Comparison of ENCODE assay signal across 9 cellular contexts in the genomic region with DNA sequence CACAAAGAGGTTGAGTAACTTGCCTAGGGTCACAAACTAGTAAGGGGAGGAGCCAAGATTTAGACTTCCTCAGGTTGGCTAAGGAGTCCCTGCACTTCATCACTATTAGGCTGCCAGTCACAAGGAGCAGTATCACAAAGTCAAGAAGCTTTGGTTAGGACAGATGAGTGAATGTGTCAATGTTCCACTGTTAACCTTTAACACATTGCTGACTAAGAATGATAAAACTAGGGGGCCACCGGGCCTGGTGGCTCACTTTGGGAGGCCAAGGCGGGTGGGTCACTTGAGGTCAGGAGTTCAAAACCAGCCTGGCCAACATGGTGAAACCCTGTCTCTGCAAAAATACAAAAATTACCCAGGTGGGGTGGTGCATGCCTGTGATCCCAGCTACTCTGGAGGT. TPM values are rescaled to one million over a fixed set of nuclear protein-coding genes. Genes with fewer than 3 reads are reported as not detected.
A peak's percentile ranks its signal among the peaks of the same experiment; 100 is the strongest.
DNase-seq lines count a peak whose midpoint lies in the region; ATAC-seq and TF ChIP-seq lines count a peak whose summit lies in the region.
"Had no signal": no experiment of that assay in that cellular context is flagged by ENCODE, and none has a peak within 500 bp of the region (broad histone marks: within the 10 kb centered on the region; RNA-seq: fewer than 3 reads in every experiment).

No MANE protein-coding gene starts in this region.

- H3K27ac ChIP-seq in CD4-positive, CD25-positive, alpha-beta regulatory T cell (ENCODE audit: insufficient read depth, low read length, poor library complexity, severe bottlenecking) = peak overlapping the region; percentile 28
- no peak overlapping the region for H3K27ac ChIP-seq in right atrium auricular region
- H3K27ac ChIP-seq: gastrocnemius medialis had no signal

- peaks cover 24% of the 10 kb centered on the region for H3K36me3 ChIP-seq in CD4-positive, CD25-positive, alpha-beta regulatory T cell (ENCODE audit: control insufficient read depth, insufficient read depth, low read length)
- H3K36me3 ChIP-seq in right atrium auricular region = no peaks in the 10 kb centered on the region
- H3K36me3 ChIP-seq: gastrocnemius medialis had no signal

- peak overlapping the region; percentile 57 to 91 (median 85) for H3K27ac Mint-ChIP-seq in CD4-positive, CD25-positive, alpha-beta regulatory T cell

- no peak for DNase-seq in CD4-positive, CD25-positive, alpha-beta regulatory T cell
- peak; percentile 58 to 61 for DNase-seq in activated T-cell treated with anti-CD3 and anti-CD28 coated beads, Interleukin-2, amount 50 U/mL, for 48 hours
- no peak for DNase-seq in right atrium auricular region (ENCODE audit: low spot score)
- DNase-seq in medulla oblongata (ENCODE audit: extremely low spot score) = no peak
- no peak for DNase-seq in 8988T
- DNase-seq in HK-2 (ENCODE audit: unreplicated experiment) = no peak
- DNase-seq: gastrocnemius medialis had no signal

- H3K27me3 Mint-ChIP-seq in CD4-positive, CD25-positive, alpha-beta regulatory T cell = no peaks in the 10 kb centered on the region

- no peak for ATAC-seq in CD4-positive, CD25-positive, alpha-beta regulatory T cell (ENCODE audit: low read depth in 2 of 2)
- ATAC-seq in GM19023 (IDR thresholded peaks at IDR 0.05; ENCODE audit: unreplicated experiment) (peak; percentile 84), HG02973 (IDR thresholded peaks at IDR 0.05; ENCODE audit: unreplicated experiment) (peak; percentile 89)

- H3K4me1 ChIP-seq in CD4-positive, CD25-positive, alpha-beta regulatory T cell (ENCODE audit: control insufficient read depth, insufficient read depth, low read length, poor library complexity, severe bottlenecking) = peaks cover 67% of the 10 kb centered on the region
- H3K4me1 ChIP-seq in right atrium auricular region = no peaks in the 10 kb centered on the region

- H3K27me3 ChIP-seq in CD4-positive, CD25-positive, alpha-beta regulatory T cell (ENCODE audit: control insufficient read depth, insufficient read depth, low read length) = no peaks in the 10 kb centered on the region
- no peaks in the 10 kb centered on the region for H3K27me3 ChIP-seq in right atrium auricular region
- H3K27me3 ChIP-seq: gastrocnemius medialis had no signal

- H3K4me3 Mint-ChIP-seq in CD4-positive, CD25-positive, alpha-beta regulatory T cell = peak overlapping the region in 2 of 4 donors; percentile 42 to 58

- peaks cover 22% of the 10 kb centered on the region for H3K36me3 Mint-ChIP-seq in CD4-positive, CD25-positive, alpha-beta regulatory T cell

- H3K9me3 ChIP-seq in CD4-positive, CD25-positive, alpha-beta regulatory T cell (ENCODE audit: control insufficient read depth in 2 of 2, low read length in 2 of 2) = no peaks in the 10 kb centered on the region
- peaks cover 0 to 17% of the 10 kb centered on the region in 2 donors for H3K9me3 ChIP-seq in right atrium auricular region
- H3K9me3 ChIP-seq: gastrocnemius medialis had no signal

- peak overlapping the region; percentile 33 for H3K4me3 ChIP-seq in CD4-positive, CD25-positive, alpha-beta regulatory T cell (ENCODE audit: low read depth, low read length)
- H3K4me3 ChIP-seq in right atrium auricular region = no peak overlapping the region
- H3K4me3 ChIP-seq: gastrocnemius medialis had no signal

- no peak for TF ChIP-seq CTCF in right atrium auricular region (IDR thresholded peaks at IDR 0.05)

- H3K9me3 Mint-ChIP-seq in CD4-positive, CD25-positive, alpha-beta regulatory T cell = peaks cover 0 to 5% (median 0%) of the 10 kb centered on the region in 7 donors

- peaks cover 50 to 98% (median 84%) of the 10 kb centered on the region in 4 donors for H3K4me1 Mint-ChIP-seq in CD4-positive, CD25-positive, alpha-beta regulatory T cell

RNA-seq across cellular contexts. Expression of gene TMEM123, which starts 32.0 kb away (rescaled TPM):
- total RNA-seq in CD4-positive, CD25-positive, alpha-beta regulatory T cell = 330 TPM
- 100 to 1,000 TPM; 583 to 771 (median 683) TPM for polyA plus RNA-seq in CD4-positive, CD25-positive, alpha-beta regulatory T cell
- total RNA-seq in right atrium auricular region = 10 to 100 TPM; 72.8 to 80.7 TPM

Comparison
In these comparisons a context has a peak if more than half of its experiments do, and no peak if none do; other contexts are left out.
1. ATAC-seq: peak in GM19023 (single experiment) and HG02973 (single experiment); none in CD4-positive, CD25-positive, alpha-beta regulatory T cell (0 of 2).
2. DNase-seq: peak in activated T-cell treated with anti-CD3 and anti-CD28 coated beads, Interleukin-2, amount 50 U/mL, for 48 hours (2 of 2); none in CD4-positive, CD25-positive, alpha-beta regulatory T cell (0 of 3), right atrium auricular region (single experiment), medulla oblongata (single experiment), 8988T (single experiment) and HK-2 (single experiment).